Comparison of ENCODE assay signal across 17 cellular contexts in the genomic region with DNA sequence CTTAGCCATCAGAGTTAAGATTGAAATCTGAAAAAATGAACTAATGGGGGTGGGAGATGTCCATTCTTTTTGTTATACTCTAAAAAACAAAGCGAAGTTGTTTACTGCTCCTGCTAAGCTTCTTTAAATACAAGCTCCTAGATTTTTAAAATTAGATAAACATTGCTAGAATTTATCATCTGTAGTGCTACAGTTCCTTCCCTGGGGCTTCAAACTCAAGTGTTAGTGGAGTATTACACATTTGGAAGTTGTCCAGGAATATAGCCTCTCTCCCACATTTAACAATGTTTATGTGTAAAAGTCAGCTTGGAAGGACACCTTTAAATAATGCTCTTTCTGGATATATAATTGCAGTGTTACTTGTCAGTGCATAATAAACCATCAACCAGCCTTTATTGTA.
"Had no signal": no experiment of that assay in that cellular context is flagged by ENCODE, and none has a peak within 500 bp of the region (broad histone marks: within the 10 kb centered on the region; RNA-seq: fewer than 3 reads in every experiment).

No MANE protein-coding gene starts in this region.

- H3K4me3 ChIP-seq: breast epithelium, coronary artery, lower lobe of right lung, ovary, sigmoid colon, thoracic aorta, upper lobe of left lung had no signal

- H3K27ac ChIP-seq: breast epithelium, coronary artery, lower lobe of right lung, ovary, sigmoid colon, thoracic aorta, upper lobe of left lung had no signal

- H3K36me3 ChIP-seq: breast epithelium, lower lobe of right lung, ovary, sigmoid colon, thoracic aorta, upper lobe of left lung had no signal

- H3K4me1 ChIP-seq: breast epithelium, lower lobe of right lung, upper lobe of left lung had no signal

- H3K27me3 ChIP-seq: breast epithelium, ovary, sigmoid colon, upper lobe of left lung had no signal

- ATAC-seq: activated T-cell treated with anti-CD3 and anti-CD28 coated beads, Interleukin-2, amount 50 U/mL, for 72 hours; lower lobe of right lung; naive thymus-derived CD8-positive, alpha-beta T cell; stimulated activated effector memory CD8-positive, alpha-beta T cell treated with anti-CD3 and anti-CD28 coated beads, Interleukin-12 subunit alpha, Interleukin-12 subunit beta, amount 100 ng/mL, for 72 hours had no signal

- DNase-seq: activated CD4-positive, CD25-positive, alpha-beta regulatory T cell treated with anti-CD3 and anti-CD28 coated beads, Interleukin-2, amount 50 U/mL, for 72 hours; activated CD8-positive, alpha-beta memory T cell treated with anti-CD3 and anti-CD28 coated beads for 24 hours; activated effector memory CD4-positive, alpha-beta T cell treated with anti-CD3 and anti-CD28 coated beads, Interleukin-2, amount 50 U/mL, for 16 hours; activated T-cell treated with anti-CD3 and anti-CD28 coated beads, Interleukin-2, amount 50 U/mL, for 72 hours; erythroblast; foreskin melanocyte; glutamatergic neuron; lower lobe of right lung; naive thymus-derived CD8-positive, alpha-beta T cell; ovary; sigmoid colon; stimulated activated CD4-positive, alpha-beta T cell treated with anti-CD3 and anti-CD28 coated beads, Interleukin-4, amount 100 ng/mL, for 24 hours; upper lobe of left lung had no signal

- H3K9me3 ChIP-seq: breast epithelium, lower lobe of right lung, ovary, sigmoid colon, thoracic aorta, upper lobe of left lung had no signal
